Comparison of ENCODE assay signal across 10 cellular contexts in genomic region chr15:80777137-80777536, GRCh38. TPM values are rescaled to one million over a fixed set of nuclear protein-coding genes. Genes with fewer than 3 reads are reported as not detected.
DNase-seq lines count a peak whose midpoint lies in the region; ATAC-seq and TF ChIP-seq lines count a peak whose summit lies in the region.
"Had no signal": no experiment of that assay in that cellular context is flagged by ENCODE, and none has a peak within 500 bp of the region (broad histone marks: within the 10 kb centered on the region; RNA-seq: fewer than 3 reads in every experiment).

No MANE protein-coding gene starts in this region.

- peaks cover 11% of the 10 kb centered on the region for H3K27me3 Mint-ChIP-seq in HFFc6 (ENCODE audit: insufficient read depth)
- peaks cover 7% of the 10 kb centered on the region for H3K27me3 Mint-ChIP-seq in endothelial cell (ENCODE audit: unreplicated experiment)

- no peaks in the 10 kb centered on the region for H3K9me3 ChIP-seq in suprapubic skin
- H3K9me3 ChIP-seq in OCI-LY7 (ENCODE audit: low read length): no peaks in the 10 kb centered on the region
- H3K9me3 ChIP-seq: tibial artery had no signal

- H3K4me3 ChIP-seq in suprapubic skin (no peak overlapping the region), OCI-LY7 (ENCODE audit: low read depth, low read length, poor library complexity, severe bottlenecking) (no peak overlapping the region)
- H3K4me3 ChIP-seq: tibial artery had no signal

- H3K4me1 ChIP-seq in suprapubic skin (peaks cover 47% of the 10 kb centered on the region), OCI-LY7 (ENCODE audit: insufficient read depth, low read length, poor library complexity, severe bottlenecking) (no peaks in the 10 kb centered on the region)

- H3K9me3 Mint-ChIP-seq in HFFc6 (no peaks in the 10 kb centered on the region), endothelial cell (ENCODE audit: unreplicated experiment) (no peaks in the 10 kb centered on the region)
- H3K9me3 Mint-ChIP-seq: activated T-helper 17 cell treated with anti-CD3 and anti-CD28 coated beads, Interleukin-2, amount 50 U/mL, for 72 hours had no signal

- no TSS peak for BruUV-seq in OCI-LY7 (replicated peaks; lab: Mats Ljungman, UMichigan)

- no peak for ATAC-seq in HG03135 (IDR thresholded peaks at IDR 0.05; ENCODE audit: unreplicated experiment)

- H4K20me1 ChIP-seq in OCI-LY7 (ENCODE audit: insufficient read depth, low read length): no peaks in the 10 kb centered on the region

- POLR2A ChIA-PET in OCI-LY7 (lab: Charles Lee): no interaction called here

- no peak for TF ChIP-seq EP300 in suprapubic skin (IDR thresholded peaks at IDR 0.05)

- H2AFZ ChIP-seq in OCI-LY7 (ENCODE audit: low read length): no peak overlapping the region

- 31% methylated on average over 8 of the region's 8 CpGs for WGBS in suprapubic skin

- TF ChIP-seq CTCF in HFFc6 (IDR thresholded peaks at IDR 0.05): no peak
- no peak for TF ChIP-seq CTCF in suprapubic skin (IDR thresholded peaks at IDR 0.05)
- TF ChIP-seq CTCF in OCI-LY7 (conservative IDR thresholded peaks at IDR 0.05; ENCODE audit: low read length): no peak
- no peak for TF ChIP-seq CTCF in endothelial cell (IDR thresholded peaks at IDR 0.05; ENCODE audit: unreplicated experiment)

- DNase-seq in HFFc6 (peak; percentile 58), SKM-1 (lab: John Stamatoyannopoulos, UW; ENCODE audit: unreplicated experiment) (peak; percentile 51), foreskin melanocyte (peak; percentile 52), suprapubic skin (ENCODE audit: low spot score in 2 of 2) (no peak), OCI-LY7 (ENCODE audit: low spot score) (no peak), endothelial cell (ENCODE audit: low spot score) (no peak)
- no peak for DNase-seq in activated naive CD4-positive, alpha-beta T cell (lab: John Stamatoyannopoulos, UW)

- H3K36me3 Mint-ChIP-seq in HFFc6 (ENCODE audit: low read depth) (no peaks in the 10 kb centered on the region), endothelial cell (ENCODE audit: low read depth, unreplicated experiment) (no peaks in the 10 kb centered on the region)

- intact Hi-C loops in OCI-LY7 (cut with micrococcal nuclease; ENCODE audit: unreplicated experiment): loop anchor here (2.0 to 10.0 kb wide), 2 partner anchors 212 to 322 kb away; no protein-coding TSS in a partner anchor

- no peak overlapping the region for H3K4me2 ChIP-seq in OCI-LY7 (ENCODE audit: low read length)

- H3K27ac ChIP-seq in suprapubic skin (peak overlapping the region; percentile 34), OCI-LY7 (ENCODE audit: low read depth, low read length, poor library complexity, severe bottlenecking) (no peak overlapping the region)
- H3K27ac ChIP-seq: tibial artery had no signal

- H3K79me2 ChIP-seq in OCI-LY7 (ENCODE audit: insufficient read depth, low read depth, low read length): no peaks in the 10 kb centered on the region

- H3K27me3 ChIP-seq in suprapubic skin: peaks cover 31% of the 10 kb centered on the region

- CTCF ChIA-PET in OCI-LY7 (lab: Charles Lee; ENCODE audit: unreplicated experiment): interaction anchor here (0.8 kb wide), 1 partner anchor 367 kb away, joined by 3 read pairs; no protein-coding TSS in a partner anchor

- H3K27ac Mint-ChIP-seq in HFFc6: peak overlapping the region; percentile 51; the same call in 1 of the 2 replicates
- no peak overlapping the region for H3K27ac Mint-ChIP-seq in endothelial cell (ENCODE audit: unreplicated experiment)
- H3K27ac Mint-ChIP-seq: activated T-helper 17 cell treated with anti-CD3 and anti-CD28 coated beads, Interleukin-2, amount 50 U/mL, for 72 hours had no signal

- no peaks in the 10 kb centered on the region for H3K9me2 ChIP-seq in OCI-LY7 (ENCODE audit: insufficient read depth, low read length)

- no peaks in the 10 kb centered on the region for H3K36me3 ChIP-seq in suprapubic skin
- no peaks in the 10 kb centered on the region for H3K36me3 ChIP-seq in OCI-LY7 (ENCODE audit: insufficient read depth, low read length)
- H3K36me3 ChIP-seq: tibial artery had no signal

- H3K4me1 Mint-ChIP-seq in HFFc6 (ENCODE audit: low read depth) (peaks cover 45% of the 10 kb centered on the region), endothelial cell (ENCODE audit: unreplicated experiment) (peaks cover 21% of the 10 kb centered on the region)

- TF ChIP-seq POLR2A in suprapubic skin (IDR thresholded peaks at IDR 0.05): no peak

- H3K4me3 Mint-ChIP-seq in HFFc6 (no peak overlapping the region), endothelial cell (ENCODE audit: unreplicated experiment) (no peak overlapping the region)
- H3K4me3 Mint-ChIP-seq: activated T-helper 17 cell treated with anti-CD3 and anti-CD28 coated beads, Interleukin-2, amount 50 U/mL, for 72 hours had no signal

RNA-seq across cellular contexts. Expression of gene CEMIP, which starts 2.0 kb away (rescaled TPM):
- total RNA-seq in HFFc6 (2021; fragmentation: NEBNext Ultra II Directional; extraction: Animal tissue kit (Norgen Biotek cat#: 25700)): 10 to 100 TPM in 5 of 6 experiments, 1 to 10 TPM in 1; 5.8 to 53.2 (median 48.3) TPM
- total RNA-seq in suprapubic skin (1 to 10 TPM; 5.4 to 9.2 (median 8.7) TPM), OCI-LY7 (2022) (not detected in 2 replicates), endothelial cell (ENCODE audit: unreplicated experiment) (not detected)
- not detected in 2 replicates for total RNA-seq in OCI-LY7 (2014; rRNA removed; shearing (Covaris generic))

Comparison
In these comparisons a context has a peak if more than half of its experiments do, and no peak if none do; other contexts are left out.
1. DNase-seq: peak in HFFc6 (single experiment), SKM-1 (single experiment) and foreskin melanocyte (single experiment); none in suprapubic skin (0 of 2), OCI-LY7 (single experiment), activated naive CD4-positive, alpha-beta T cell (0 of 4) and endothelial cell (single experiment).